In the genomic region with DNA sequence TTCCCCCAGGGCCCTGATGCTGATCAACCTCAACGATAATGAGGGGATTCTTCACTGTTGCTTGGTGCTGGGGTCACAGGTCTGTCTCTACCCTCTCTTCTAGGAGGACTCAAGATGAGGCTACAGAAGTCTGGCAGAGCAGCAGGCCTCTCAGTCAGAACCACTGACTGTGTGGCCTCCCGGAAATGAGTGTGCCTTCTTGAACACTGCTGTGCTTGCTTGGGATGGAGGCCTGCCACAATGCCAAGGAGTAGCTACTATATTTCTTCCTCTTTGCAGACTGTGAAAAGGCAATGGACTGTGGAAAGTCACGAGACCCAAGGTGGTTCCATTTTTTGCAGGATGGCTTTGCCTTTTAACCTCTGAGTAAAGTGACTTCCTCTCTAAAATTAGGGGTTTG, we compare ENCODE assay signal across 1 cellular context.
TF ChIP-seq lines count a peak whose summit lies in the region.

No MANE protein-coding gene starts in this region.

TF ChIP-seq in endothelial cell of umbilical vein, 7 proteins besides CTCF, POLR2A, EP300 and RAD21:
- no peak for TF ChIP-seq MYC (IDR thresholded peaks at IDR 0.05; ENCODE audit: low read depth, low read length)
- no peak for TF ChIP-seq FOS (IDR thresholded peaks at IDR 0.05; ENCODE audit: borderline replicate concordance, insufficient read depth, low read length)
- no peak for TF ChIP-seq POLR2AphosphoS5 (IDR thresholded peaks at IDR 0.05; ENCODE audit: insufficient read depth, low read depth, low read length)
- no peak for TF ChIP-seq MAX (IDR thresholded peaks at IDR 0.05; ENCODE audit: insufficient read depth, insufficient read length)
- no peak for TF ChIP-seq JUN (IDR thresholded peaks at IDR 0.05; ENCODE audit: borderline replicate concordance, insufficient read depth, insufficient read length, low read depth)
- TF ChIP-seq GATA2 (IDR thresholded peaks at IDR 0.05; ENCODE audit: insufficient read depth, insufficient read length, low read depth, low read length) = no peak
- TF ChIP-seq EZH2 (IDR thresholded peaks at IDR 0.05; ENCODE audit: borderline replicate concordance, low read depth, low read length, severe bottlenecking) = no peak
